ENCODE assay signal across 28 cellular contexts in the genomic region with DNA sequence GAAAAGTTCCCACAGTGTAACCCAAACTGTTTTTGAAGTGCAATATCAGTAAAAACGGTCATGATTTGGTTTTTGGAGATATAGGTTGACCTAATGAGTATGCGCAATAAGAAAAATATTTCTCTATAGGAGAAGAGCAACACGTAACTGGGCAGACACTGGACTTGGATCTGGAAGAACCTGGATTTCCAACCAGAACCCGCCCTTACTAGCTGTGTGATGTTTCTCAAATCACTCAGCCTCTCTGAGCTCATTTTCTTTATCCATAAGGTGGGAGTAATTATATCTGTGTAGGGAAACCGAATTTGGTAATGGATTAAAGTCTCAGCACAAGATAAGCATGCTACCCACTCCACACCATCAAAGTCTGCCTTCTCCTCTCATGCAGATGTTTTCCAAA.
"Had no signal": no experiment of that assay in that cellular context is flagged by ENCODE, and none has a peak within 500 bp of the region (broad histone marks: within the 10 kb centered on the region; RNA-seq: fewer than 3 reads in every experiment).

No MANE protein-coding gene starts in this region.

- H3K27ac ChIP-seq: brain microvascular endothelial cell, esophagus muscularis mucosa, foreskin keratinocyte, heart left ventricle, right lobe of liver, tibial nerve had no signal

- H3K27ac Mint-ChIP-seq: activated T-helper 1 cell treated with anti-CD3 and anti-CD28 coated beads, Interleukin-12 subunit alpha, Interleukin-12 subunit beta, Interleukin-2, Interleukin-4 antibody, amounts not matched to agents 30 ng/mL and 10 ng/mL and 1 ng/mL, durations not matched to agents 14 hours and 24 hours and 36 hours; mesothelial cell of epicardium; naive B cell; nephron progenitor cell; T-helper 2 cell treated with Interferon-gamma antibody and Interleukin-4, amounts not matched to agents 5 μg/mL and 100 μg/mL, for 36 hours had no signal

- H3K4me1 ChIP-seq: foreskin keratinocyte, heart left ventricle, right lobe of liver, tibial nerve had no signal

- DNase-seq: activated CD4-positive, alpha-beta T cell treated with anti-CD3 and anti-CD28 coated beads for 4 hours; activated CD4-positive, alpha-beta T cell treated with anti-CD3 and anti-CD28 coated beads, Interleukin-2, amount 50 U/mL, for 48 hours; activated CD4-positive, CD25-positive, alpha-beta regulatory T cell; activated CD8-positive, alpha-beta memory T cell treated with anti-CD3 and anti-CD28 coated beads, Interleukin-2, amount 50 U/mL, for 4 hours; activated gamma-delta T cell treated with Interleukin-2 at 50 U/mL for 16 hours; activated naive CD4-positive, alpha-beta T cell treated with anti-CD3 and anti-CD28 coated beads, Interleukin-2, amount 50 U/mL, for 16 hours; activated T-cell treated with anti-CD3 and anti-CD28 coated beads, Interleukin-2, amount 50 U/mL, for 1 hour; amniotic stem cell; brain microvascular endothelial cell; caudate nucleus; foreskin keratinocyte; heart left ventricle; hypothalamus; left cardiac atrium; left ventricle myocardium superior; naive B cell; nephron progenitor cell; stimulated activated CD4-positive, alpha-beta T cell treated with anti-CD3 and anti-CD28 coated beads, Interleukin-2, amount 100 ng/mL, for 48 hours; stimulated activated naive CD4-positive, alpha-beta T cell treated with Interleukin-2 at 50 U/mL for 16 hours; T-helper 1 cell had no signal

- H3K4me3 Mint-ChIP-seq: activated T-helper 1 cell treated with anti-CD3 and anti-CD28 coated beads, Interleukin-12 subunit alpha, Interleukin-12 subunit beta, Interleukin-2, Interleukin-4 antibody, amounts not matched to agents 30 ng/mL and 10 ng/mL and 1 ng/mL, durations not matched to agents 14 hours and 24 hours and 36 hours; mesothelial cell of epicardium; naive B cell; T-helper 2 cell treated with Interferon-gamma antibody and Interleukin-4, amounts not matched to agents 5 μg/mL and 100 μg/mL, for 36 hours had no signal

- H3K36me3 ChIP-seq: brain microvascular endothelial cell, esophagus muscularis mucosa, heart left ventricle, right lobe of liver, tibial nerve had no signal

- H3K4me3 ChIP-seq: esophagus muscularis mucosa, heart left ventricle, right lobe of liver, tibial nerve had no signal

- H3K9me3 ChIP-seq: esophagus muscularis mucosa, heart left ventricle, right lobe of liver, tibial nerve had no signal

- H3K27me3 ChIP-seq: brain microvascular endothelial cell, esophagus muscularis mucosa, foreskin keratinocyte, heart left ventricle, right lobe of liver, tibial nerve had no signal

- H3K9me3 Mint-ChIP-seq: activated T-helper 1 cell treated with anti-CD3 and anti-CD28 coated beads, Interleukin-12 subunit alpha, Interleukin-12 subunit beta, Interleukin-2, Interleukin-4 antibody, amounts not matched to agents 30 ng/mL and 10 ng/mL and 1 ng/mL, durations not matched to agents 14 hours and 24 hours and 36 hours; mesothelial cell of epicardium; naive B cell; nephron progenitor cell; T-helper 2 cell treated with Interferon-gamma antibody and Interleukin-4, amounts not matched to agents 5 μg/mL and 100 μg/mL, for 36 hours had no signal

- H3K36me3 Mint-ChIP-seq: mesothelial cell of epicardium, naive B cell had no signal

- FAIRE-seq: astrocyte, islet of Langerhans had no signal
